Comparison of ENCODE assay signal across 21 cellular contexts in genomic region chr1:56712150-56712549, GRCh38.
"Had no signal": no experiment of that assay in that cellular context is flagged by ENCODE, and none has a peak within 500 bp of the region (broad histone marks: within the 10 kb centered on the region; RNA-seq: fewer than 3 reads in every experiment).

No MANE protein-coding gene starts in this region.

- H3K4me2 ChIP-seq: smooth muscle cell had no signal

- H3K27me3 ChIP-seq: esophagus squamous epithelium, stomach, thyroid gland, vagina had no signal

- H3K27ac Mint-ChIP-seq: effector memory CD8-positive, alpha-beta T cell; memory B cell; natural killer cell; progenitor cell of endocrine pancreas had no signal

- H3K36me3 Mint-ChIP-seq: memory B cell, natural killer cell had no signal

- H3K27ac ChIP-seq: coronary artery, esophagus squamous epithelium, parathyroid adenoma, stomach, thyroid gland, vagina had no signal

- H3K4me1 Mint-ChIP-seq: memory B cell, natural killer cell had no signal

- H3K4me3 Mint-ChIP-seq: effector memory CD8-positive, alpha-beta T cell; memory B cell; natural killer cell had no signal

- H3K9me3 Mint-ChIP-seq: effector memory CD8-positive, alpha-beta T cell; memory B cell; natural killer cell had no signal

- H2AFZ ChIP-seq: parathyroid adenoma had no signal

- ATAC-seq: effector memory CD8-positive, alpha-beta T cell; natural killer cell; sciatic nerve had no signal

- H3K9ac ChIP-seq: parathyroid adenoma had no signal

- H3K9me3 ChIP-seq: esophagus squamous epithelium, stomach, thyroid gland, vagina had no signal

- H3K36me3 ChIP-seq: esophagus squamous epithelium, thyroid gland, vagina had no signal

- H3K4me3 ChIP-seq: coronary artery, esophagus squamous epithelium, lung, smooth muscle cell, stomach, thyroid gland, vagina had no signal

- H3K4me1 ChIP-seq: parathyroid adenoma, stomach, thyroid gland, vagina had no signal

- DNase-seq: effector memory CD8-positive, alpha-beta T cell; erythroblast; esophagus squamous epithelium; natural killer cell; occipital lobe; stimulated activated CD4-positive, alpha-beta T cell treated with anti-CD3 and anti-CD28 coated beads, Interleukin-12 subunit alpha, Interleukin-12 subunit beta, amount 100 ng/mL, for 4 hours; stimulated activated CD4-positive, alpha-beta T cell treated with anti-CD3 and anti-CD28 coated beads, Interleukin-1b, Interleukin-23, amount 100 ng/mL, for 48 hours; stimulated activated CD4-positive, alpha-beta T cell treated with anti-CD3 and anti-CD28 coated beads, Interleukin-4, amount 100 ng/mL, for 1 hour; stimulated activated CD8-positive, alpha-beta memory T cell treated with anti-CD3 and anti-CD28 coated beads, Interleukin-4, amount 100 ng/mL, for 48 hours; stimulated activated naive CD4-positive, alpha-beta T cell treated with Interleukin-2 at 50 U/mL for 16 hours; stomach; thyroid gland; trophoblast cell had no signal
